Comparison of ENCODE assay signal across 8 cellular contexts in genomic region chr5:177497297-177498012, GRCh38. TPM values are rescaled to one million over a fixed set of nuclear protein-coding genes. Genes with fewer than 3 reads are reported as not detected.
DNase-seq lines count a peak whose midpoint lies in the region; ATAC-seq and TF ChIP-seq lines count a peak whose summit lies in the region.

Gene PDLIM7, minus strand, starts transcription at chr5:177497604. Its CDS starts 1,092 bp downstream, at chr5:177496512.

- TF ChIP-seq POLR2A in GM19099 (IDR thresholded peaks at IDR 0.05; ENCODE audit: extremely low read depth, insufficient read length, low read depth): peak; percentile 93

- peaks cover 64% of the 10 kb centered on the region for H3K4me1 Mint-ChIP-seq in chondrocyte (ENCODE audit: low read depth)

- peak within 1 kb of the TSS; percentile 95 for H3K27ac Mint-ChIP-seq in chondrocyte (ENCODE audit: unreplicated experiment)

- H3K36me3 Mint-ChIP-seq in chondrocyte (ENCODE audit: low read depth): peaks cover 9% of the 10 kb centered on the region

- DNase-seq in AML-193 (lab: John Stamatoyannopoulos, UW) (peak; percentile 91 to 96), NCI-H510A (lab: John Stamatoyannopoulos, UW) (peak; percentile 78), chondrocyte (ENCODE audit: low spot score) (no peak), kidney glomerular epithelial cell (lab: John Stamatoyannopoulos, UW) (peak; percentile 97)
- peak; percentile 90 for DNase-seq in activated CD4-positive, alpha-beta T cell treated with anti-CD3 and anti-CD28 coated beads for 1 hour
- DNase-seq in stimulated activated CD4-positive, alpha-beta T cell treated with anti-CD3 and anti-CD28 coated beads, Interleukin-1b, Interleukin-23, amount 100 ng/mL, for 1 hour (ENCODE audit: low read depth in 2 of 2): peak; percentile 88 to 92

- no peak for TF ChIP-seq CTCF in chondrocyte (IDR thresholded peaks at IDR 0.05)

- no peaks in the 10 kb centered on the region for H3K27me3 Mint-ChIP-seq in chondrocyte (ENCODE audit: low read depth)

- no peaks in the 10 kb centered on the region for H3K9me3 Mint-ChIP-seq in chondrocyte (ENCODE audit: low read depth)

- H3K4me3 Mint-ChIP-seq in chondrocyte (ENCODE audit: unreplicated experiment): peak within 1 kb of the TSS; percentile 89

- ATAC-seq in HG03432 (IDR thresholded peaks at IDR 0.05; ENCODE audit: unreplicated experiment): peak; percentile 81

RNA-seq across cellular contexts. Expression of gene PDLIM7, which starts in this region (rescaled TPM):
- 563 to 633 TPM (median 613 TPM) in 3 replicates for total RNA-seq in chondrocyte
